ENCODE assay signal across 3 cellular contexts in the genomic region with DNA sequence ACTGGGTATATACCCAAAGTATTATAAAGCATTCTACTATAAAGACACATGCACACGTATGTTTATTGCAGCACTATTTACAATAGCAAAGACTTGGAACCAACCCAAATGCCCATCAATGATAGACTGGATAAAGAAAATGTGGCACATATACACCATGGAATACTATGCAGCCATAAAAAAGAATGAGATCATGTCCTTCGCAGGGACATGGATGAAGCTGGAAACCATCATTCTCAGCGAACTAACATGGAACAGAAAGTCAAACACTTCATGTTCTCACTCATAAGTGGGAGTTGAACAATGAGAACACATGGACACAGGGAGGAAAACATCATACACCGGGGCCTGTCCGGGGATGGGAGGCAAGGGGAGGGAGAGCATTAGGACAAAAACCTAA. TPM values are rescaled to one million over a fixed set of nuclear protein-coding genes. Genes with fewer than 3 reads are reported as not detected.
"Had no signal": no experiment of that assay in that cellular context is flagged by ENCODE, and none has a peak within 500 bp of the region (broad histone marks: within the 10 kb centered on the region; RNA-seq: fewer than 3 reads in every experiment).

No MANE protein-coding gene starts in this region.

RNA-seq across cellular contexts. Expression of a gene that starts 39.4 kb away (rescaled TPM):
- total RNA-seq: H4, HFFc6 had no signal
- polyA plus RNA-seq: GM23248 had no signal
